1 cellular context compared by ENCODE assay signal in the genomic region with DNA sequence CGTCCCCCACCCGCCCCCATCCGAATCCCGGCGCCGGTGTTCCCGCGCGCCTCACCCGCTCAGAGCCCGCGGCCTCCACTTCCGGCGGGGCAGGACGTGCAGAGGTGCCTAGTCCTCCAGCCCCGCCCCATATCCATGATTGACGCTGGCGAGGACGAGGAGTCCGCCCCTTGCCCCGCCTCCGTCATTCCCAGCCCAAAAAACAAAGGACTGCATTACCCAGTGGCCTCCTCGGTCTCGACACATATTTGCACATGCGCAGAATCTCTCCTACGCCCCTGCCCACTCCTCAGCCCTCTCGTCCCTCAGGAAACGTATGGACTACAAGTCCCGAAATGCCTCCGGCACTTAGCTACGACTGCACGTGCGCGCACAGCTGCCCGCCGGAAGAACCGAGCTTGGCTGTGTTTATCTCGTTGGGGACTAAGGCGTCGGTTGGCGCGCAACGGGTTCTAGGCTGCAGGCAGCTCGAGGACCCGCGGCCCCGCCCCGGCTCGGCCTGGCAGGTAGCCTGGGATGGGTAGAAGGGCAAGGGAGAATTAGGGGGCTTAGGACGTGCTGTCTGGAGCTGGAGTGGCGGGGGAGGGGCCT.
TF ChIP-seq lines count a peak whose summit lies in the region.

A gene with protein sequence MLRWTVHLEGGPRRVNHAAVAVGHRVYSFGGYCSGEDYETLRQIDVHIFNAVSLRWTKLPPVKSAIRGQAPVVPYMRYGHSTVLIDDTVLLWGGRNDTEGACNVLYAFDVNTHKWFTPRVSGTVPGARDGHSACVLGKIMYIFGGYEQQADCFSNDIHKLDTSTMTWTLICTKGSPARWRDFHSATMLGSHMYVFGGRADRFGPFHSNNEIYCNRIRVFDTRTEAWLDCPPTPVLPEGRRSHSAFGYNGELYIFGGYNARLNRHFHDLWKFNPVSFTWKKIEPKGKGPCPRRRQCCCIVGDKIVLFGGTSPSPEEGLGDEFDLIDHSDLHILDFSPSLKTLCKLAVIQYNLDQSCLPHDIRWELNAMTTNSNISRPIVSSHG (plus strand): TSS at position 407 of the 591 bp plus-strand sequence. CDS start 2,944 bp downstream, outside the sequence.
A gene (minus strand): TSS at position 104 of the 591 bp plus-strand sequence. CDS start 133 bp downstream, outside the sequence.

TF ChIP-seq in K562, 482 proteins besides CTCF, POLR2A, EP300 and RAD21 (continued from another document and continues in another):
- TF ChIP-seq, protein P1, sequence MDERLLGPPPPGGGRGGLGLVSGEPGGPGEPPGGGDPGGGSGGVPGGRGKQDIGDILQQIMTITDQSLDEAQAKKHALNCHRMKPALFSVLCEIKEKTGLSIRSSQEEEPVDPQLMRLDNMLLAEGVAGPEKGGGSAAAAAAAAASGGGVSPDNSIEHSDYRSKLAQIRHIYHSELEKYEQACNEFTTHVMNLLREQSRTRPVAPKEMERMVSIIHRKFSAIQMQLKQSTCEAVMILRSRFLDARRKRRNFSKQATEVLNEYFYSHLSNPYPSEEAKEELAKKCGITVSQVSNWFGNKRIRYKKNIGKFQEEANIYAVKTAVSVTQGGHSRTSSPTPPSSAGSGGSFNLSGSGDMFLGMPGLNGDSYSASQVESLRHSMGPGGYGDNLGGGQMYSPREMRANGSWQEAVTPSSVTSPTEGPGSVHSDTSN (CRISPR knock-in tag; IDR thresholded peaks at IDR 0.05; ENCODE audit: low read depth) = peak; percentile 95
- TF ChIP-seq, protein P1 (tag; conservative IDR thresholded peaks at IDR 0.05; ENCODE audit: low read depth) = peak; percentile 98
- TF ChIP-seq, protein P2, sequence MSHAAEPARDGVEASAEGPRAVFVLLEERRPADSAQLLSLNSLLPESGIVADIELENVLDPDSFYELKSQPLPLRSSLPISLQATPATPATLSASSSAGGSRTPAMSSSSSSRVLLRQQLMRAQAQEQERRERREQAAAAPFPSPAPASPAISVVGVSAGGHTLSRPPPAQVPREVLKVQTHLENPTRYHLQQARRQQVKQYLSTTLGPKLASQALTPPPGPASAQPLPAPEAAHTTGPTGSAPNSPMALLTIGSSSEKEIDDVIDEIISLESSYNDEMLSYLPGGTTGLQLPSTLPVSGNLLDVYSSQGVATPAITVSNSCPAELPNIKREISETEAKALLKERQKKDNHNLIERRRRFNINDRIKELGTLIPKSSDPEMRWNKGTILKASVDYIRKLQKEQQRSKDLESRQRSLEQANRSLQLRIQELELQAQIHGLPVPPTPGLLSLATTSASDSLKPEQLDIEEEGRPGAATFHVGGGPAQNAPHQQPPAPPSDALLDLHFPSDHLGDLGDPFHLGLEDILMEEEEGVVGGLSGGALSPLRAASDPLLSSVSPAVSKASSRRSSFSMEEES (CRISPR knock-in tag; IDR thresholded peaks at IDR 0.05) = no peak
- TF ChIP-seq HLTF (IDR thresholded peaks at IDR 0.05) (no peak), MECOM (CRISPR knock-in tag; IDR thresholded peaks at IDR 0.05) (no peak), ZBTB7A (IDR thresholded peaks at IDR 0.05; ENCODE audit: borderline replicate concordance, control insufficient read depth, low read depth, low read length) (peak; percentile 44; the same call in 1 of the 2 replicates), ZNF696 (CRISPR knock-in tag; conservative IDR thresholded peaks at IDR 0.05) (no peak), DNMT1 (IDR thresholded peaks at IDR 0.05) (no peak), TSC22D4 (tag; IDR thresholded peaks at IDR 0.05) (no peak), SMARCB1 (IDR thresholded peaks at IDR 0.05; ENCODE audit: insufficient read length, low read depth) (no peak), ZKSCAN8 (CRISPR knock-in tag; IDR thresholded peaks at IDR 0.05) (no peak), SMAD3 (CRISPR knock-in tag; conservative IDR thresholded peaks at IDR 0.05) (no peak), ZNF140 (CRISPR knock-in tag; IDR thresholded peaks at IDR 0.05) (no peak), SRF (CRISPR knock-in tag; IDR thresholded peaks at IDR 0.05) (peak in 1 of 2 experiments; percentile 58; a peak in 1 of 4 replicates), NFATC3 (IDR thresholded peaks at IDR 0.05) (no peak), ZNF316 (IDR thresholded peaks at IDR 0.05) (peak; percentile 36; the same call in 1 of the 2 replicates), ARHGAP35 (IDR thresholded peaks at IDR 0.05; ENCODE audit: partially characterized antibody) (no peak), ZBTB8A (IDR thresholded peaks at IDR 0.05; ENCODE audit: partially characterized antibody) (no peak), ZNF134 (CRISPR knock-in tag; conservative IDR thresholded peaks at IDR 0.05) (no peak), ZNF436 (CRISPR knock-in tag; IDR thresholded peaks at IDR 0.05) (no peak), ZNF124 (CRISPR knock-in tag; IDR thresholded peaks at IDR 0.05) (no peak), ETS2 (tag; IDR thresholded peaks at IDR 0.05; ENCODE audit: borderline replicate concordance, poor library complexity, severe bottlenecking) (no peak), XRCC3 (IDR thresholded peaks at IDR 0.05) (no peak), NR2F6 (CRISPR knock-in tag; IDR thresholded peaks at IDR 0.05) (no peak), ILF3 (IDR thresholded peaks at IDR 0.05; ENCODE audit: borderline replicate concordance) (no peak), SUPT5H (IDR thresholded peaks at IDR 0.05) (peak; percentile 73), RCOR1 (IDR thresholded peaks at IDR 0.05; ENCODE audit: borderline replicate concordance in 1 of 2, low read depth in 2 of 2, low read length in 2 of 2) (0 out of 4 replicates have a peak, but pooled peaks of 1 of the 2 experiments have one; percentile 19)
- TF ChIP-seq, protein P3, sequence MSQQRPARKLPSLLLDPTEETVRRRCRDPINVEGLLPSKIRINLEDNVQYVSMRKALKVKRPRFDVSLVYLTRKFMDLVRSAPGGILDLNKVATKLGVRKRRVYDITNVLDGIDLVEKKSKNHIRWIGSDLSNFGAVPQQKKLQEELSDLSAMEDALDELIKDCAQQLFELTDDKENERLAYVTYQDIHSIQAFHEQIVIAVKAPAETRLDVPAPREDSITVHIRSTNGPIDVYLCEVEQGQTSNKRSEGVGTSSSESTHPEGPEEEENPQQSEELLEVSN (IDR thresholded peaks at IDR 0.05; ENCODE audit: borderline replicate concordance in 1 of 2, extremely low read depth in 1 of 2, insufficient read depth in 1 of 2, insufficient read length in 1 of 2, low read depth in 1 of 2, low read length in 1 of 2, poor library complexity in 1 of 2, severe bottlenecking in 1 of 2) = peak; percentile 46 to 83
- TF ChIP-seq, protein P4, sequence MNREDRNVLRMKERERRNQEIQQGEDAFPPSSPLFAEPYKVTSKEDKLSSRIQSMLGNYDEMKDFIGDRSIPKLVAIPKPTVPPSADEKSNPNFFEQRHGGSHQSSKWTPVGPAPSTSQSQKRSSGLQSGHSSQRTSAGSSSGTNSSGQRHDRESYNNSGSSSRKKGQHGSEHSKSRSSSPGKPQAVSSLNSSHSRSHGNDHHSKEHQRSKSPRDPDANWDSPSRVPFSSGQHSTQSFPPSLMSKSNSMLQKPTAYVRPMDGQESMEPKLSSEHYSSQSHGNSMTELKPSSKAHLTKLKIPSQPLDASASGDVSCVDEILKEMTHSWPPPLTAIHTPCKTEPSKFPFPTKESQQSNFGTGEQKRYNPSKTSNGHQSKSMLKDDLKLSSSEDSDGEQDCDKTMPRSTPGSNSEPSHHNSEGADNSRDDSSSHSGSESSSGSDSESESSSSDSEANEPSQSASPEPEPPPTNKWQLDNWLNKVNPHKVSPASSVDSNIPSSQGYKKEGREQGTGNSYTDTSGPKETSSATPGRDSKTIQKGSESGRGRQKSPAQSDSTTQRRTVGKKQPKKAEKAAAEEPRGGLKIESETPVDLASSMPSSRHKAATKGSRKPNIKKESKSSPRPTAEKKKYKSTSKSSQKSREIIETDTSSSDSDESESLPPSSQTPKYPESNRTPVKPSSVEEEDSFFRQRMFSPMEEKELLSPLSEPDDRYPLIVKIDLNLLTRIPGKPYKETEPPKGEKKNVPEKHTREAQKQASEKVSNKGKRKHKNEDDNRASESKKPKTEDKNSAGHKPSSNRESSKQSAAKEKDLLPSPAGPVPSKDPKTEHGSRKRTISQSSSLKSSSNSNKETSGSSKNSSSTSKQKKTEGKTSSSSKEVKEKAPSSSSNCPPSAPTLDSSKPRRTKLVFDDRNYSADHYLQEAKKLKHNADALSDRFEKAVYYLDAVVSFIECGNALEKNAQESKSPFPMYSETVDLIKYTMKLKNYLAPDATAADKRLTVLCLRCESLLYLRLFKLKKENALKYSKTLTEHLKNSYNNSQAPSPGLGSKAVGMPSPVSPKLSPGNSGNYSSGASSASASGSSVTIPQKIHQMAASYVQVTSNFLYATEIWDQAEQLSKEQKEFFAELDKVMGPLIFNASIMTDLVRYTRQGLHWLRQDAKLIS (CRISPR knock-in tag; IDR thresholded peaks at IDR 0.05) = no peak
- TF ChIP-seq, protein P5, sequence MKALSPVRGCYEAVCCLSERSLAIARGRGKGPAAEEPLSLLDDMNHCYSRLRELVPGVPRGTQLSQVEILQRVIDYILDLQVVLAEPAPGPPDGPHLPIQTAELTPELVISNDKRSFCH (CRISPR knock-in tag; IDR thresholded peaks at IDR 0.05) = no peak
- TF ChIP-seq, protein P5 (tag; IDR thresholded peaks at IDR 0.05) = no peak
- TF ChIP-seq, protein P6, sequence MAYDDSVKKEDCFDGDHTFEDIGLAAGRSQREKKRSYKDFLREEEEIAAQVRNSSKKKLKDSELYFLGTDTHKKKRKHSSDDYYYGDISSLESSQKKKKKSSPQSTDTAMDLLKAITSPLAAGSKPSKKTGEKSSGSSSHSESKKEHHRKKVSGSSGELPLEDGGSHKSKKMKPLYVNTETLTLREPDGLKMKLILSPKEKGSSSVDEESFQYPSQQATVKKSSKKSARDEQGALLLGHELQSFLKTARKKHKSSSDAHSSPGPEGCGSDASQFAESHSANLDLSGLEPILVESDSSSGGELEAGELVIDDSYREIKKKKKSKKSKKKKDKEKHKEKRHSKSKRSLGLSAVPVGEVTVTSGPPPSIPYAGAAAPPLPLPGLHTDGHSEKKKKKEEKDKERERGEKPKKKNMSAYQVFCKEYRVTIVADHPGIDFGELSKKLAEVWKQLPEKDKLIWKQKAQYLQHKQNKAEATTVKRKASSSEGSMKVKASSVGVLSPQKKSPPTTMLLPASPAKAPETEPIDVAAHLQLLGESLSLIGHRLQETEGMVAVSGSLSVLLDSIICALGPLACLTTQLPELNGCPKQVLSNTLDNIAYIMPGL (CRISPR knock-in tag; IDR thresholded peaks at IDR 0.05) = no peak
- TF ChIP-seq, protein P7, sequence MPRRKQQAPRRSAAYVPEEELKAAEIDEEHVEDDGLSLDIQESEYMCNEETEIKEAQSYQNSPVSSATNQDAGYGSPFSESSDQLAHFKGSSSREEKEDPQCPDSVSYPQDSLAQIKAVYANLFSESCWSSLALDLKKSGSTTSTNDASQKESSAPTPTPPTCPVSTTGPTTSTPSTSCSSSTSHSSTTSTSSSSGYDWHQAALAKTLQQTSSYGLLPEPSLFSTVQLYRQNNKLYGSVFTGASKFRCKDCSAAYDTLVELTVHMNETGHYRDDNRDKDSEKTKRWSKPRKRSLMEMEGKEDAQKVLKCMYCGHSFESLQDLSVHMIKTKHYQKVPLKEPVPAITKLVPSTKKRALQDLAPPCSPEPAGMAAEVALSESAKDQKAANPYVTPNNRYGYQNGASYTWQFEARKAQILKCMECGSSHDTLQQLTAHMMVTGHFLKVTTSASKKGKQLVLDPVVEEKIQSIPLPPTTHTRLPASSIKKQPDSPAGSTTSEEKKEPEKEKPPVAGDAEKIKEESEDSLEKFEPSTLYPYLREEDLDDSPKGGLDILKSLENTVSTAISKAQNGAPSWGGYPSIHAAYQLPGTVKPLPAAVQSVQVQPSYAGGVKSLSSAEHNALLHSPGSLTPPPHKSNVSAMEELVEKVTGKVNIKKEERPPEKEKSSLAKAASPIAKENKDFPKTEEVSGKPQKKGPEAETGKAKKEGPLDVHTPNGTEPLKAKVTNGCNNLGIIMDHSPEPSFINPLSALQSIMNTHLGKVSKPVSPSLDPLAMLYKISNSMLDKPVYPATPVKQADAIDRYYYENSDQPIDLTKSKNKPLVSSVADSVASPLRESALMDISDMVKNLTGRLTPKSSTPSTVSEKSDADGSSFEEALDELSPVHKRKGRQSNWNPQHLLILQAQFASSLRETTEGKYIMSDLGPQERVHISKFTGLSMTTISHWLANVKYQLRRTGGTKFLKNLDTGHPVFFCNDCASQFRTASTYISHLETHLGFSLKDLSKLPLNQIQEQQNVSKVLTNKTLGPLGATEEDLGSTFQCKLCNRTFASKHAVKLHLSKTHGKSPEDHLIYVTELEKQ (CRISPR knock-in tag; IDR thresholded peaks at IDR 0.05) = no peak
- TF ChIP-seq, protein P8, sequence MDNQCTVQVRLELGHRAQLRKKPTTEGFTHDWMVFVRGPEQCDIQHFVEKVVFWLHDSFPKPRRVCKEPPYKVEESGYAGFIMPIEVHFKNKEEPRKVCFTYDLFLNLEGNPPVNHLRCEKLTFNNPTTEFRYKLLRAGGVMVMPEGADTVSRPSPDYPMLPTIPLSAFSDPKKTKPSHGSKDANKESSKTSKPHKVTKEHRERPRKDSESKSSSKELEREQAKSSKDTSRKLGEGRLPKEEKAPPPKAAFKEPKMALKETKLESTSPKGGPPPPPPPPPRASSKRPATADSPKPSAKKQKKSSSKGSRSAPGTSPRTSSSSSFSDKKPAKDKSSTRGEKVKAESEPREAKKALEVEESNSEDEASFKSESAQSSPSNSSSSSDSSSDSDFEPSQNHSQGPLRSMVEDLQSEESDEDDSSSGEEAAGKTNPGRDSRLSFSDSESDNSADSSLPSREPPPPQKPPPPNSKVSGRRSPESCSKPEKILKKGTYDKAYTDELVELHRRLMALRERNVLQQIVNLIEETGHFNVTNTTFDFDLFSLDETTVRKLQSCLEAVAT (IDR thresholded peaks at IDR 0.05) = no peak
